In the genomic region with DNA sequence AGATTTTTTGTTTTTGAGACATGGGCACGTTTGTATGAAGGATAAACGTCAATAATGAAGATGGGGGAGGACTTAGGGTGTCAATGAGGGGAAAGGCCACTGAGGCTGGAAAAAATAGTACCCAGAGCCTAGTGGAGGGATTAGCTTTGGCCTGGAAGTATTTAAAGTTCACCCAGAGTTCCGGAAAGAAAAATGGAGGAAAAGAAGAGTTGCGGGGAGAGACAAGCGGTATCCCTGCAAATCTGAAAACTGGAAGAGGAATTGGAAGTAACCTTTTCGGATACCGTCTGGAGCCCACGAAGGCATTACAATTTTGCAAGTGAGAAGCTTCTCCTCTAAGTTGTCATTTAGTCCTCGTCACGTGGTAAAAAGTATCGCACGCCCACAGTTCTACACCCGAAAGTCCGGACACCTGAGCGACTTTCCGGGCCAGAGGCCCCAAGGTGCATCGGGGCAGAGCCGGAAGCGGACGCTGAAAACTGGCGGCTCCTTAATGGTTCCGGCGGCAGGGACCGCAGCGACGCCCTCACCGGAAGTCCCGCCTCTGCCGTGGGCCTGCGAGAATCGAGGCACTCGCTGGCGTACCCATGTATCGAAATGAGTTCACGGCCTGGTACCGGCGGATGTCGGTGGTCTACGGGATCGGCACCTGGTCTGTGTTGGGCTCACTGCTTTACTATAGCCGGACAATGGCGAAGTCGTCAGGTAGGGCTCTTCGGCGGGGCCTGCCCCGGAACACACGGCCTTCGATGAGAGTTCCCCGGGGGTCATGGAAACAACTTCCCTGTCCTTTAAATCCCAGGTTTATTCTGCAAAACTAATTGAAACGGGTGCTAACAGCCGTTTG, we compare ENCODE assay signal across 8 cellular contexts. TPM values are rescaled to one million over a fixed set of nuclear protein-coding genes. Genes with fewer than 3 reads are reported as not detected.
A peak's percentile ranks its signal among the peaks of the same experiment; 100 is the strongest.
DNase-seq lines count a peak whose midpoint lies in the region; ATAC-seq and TF ChIP-seq lines count a peak whose summit lies in the region.

Gene SMIM26, plus strand, starts transcription at position 541 of the 847 bp plus-strand sequence. Its CDS starts 47 bp downstream, at position 588.

- DNase-seq in Daoy (ENCODE audit: low read depth) (peak; percentile 92), GOT3 (lab: John Stamatoyannopoulos, UW) (peak; percentile 73), LNCaP clone FGC (ENCODE audit: low read depth) (peak; percentile 89), RWPE1 (ENCODE audit: low spot score) (peak; percentile 95), fibroblast of mammary gland (ENCODE audit: low read depth) (peak; percentile 86), natural killer cell (peak; percentile 90)
- peak; percentile 95 for DNase-seq in stimulated activated naive CD4-positive, alpha-beta T cell treated with Interleukin-2 at 50 U/mL for 16 hours (lab: John Stamatoyannopoulos, UW)

- H3K9me3 Mint-ChIP-seq in activated T-helper 17 cell treated with anti-CD3 and anti-CD28 coated beads, Interleukin-2, amount 50 U/mL, for 72 hours, result no peaks in the 10 kb centered on the region
- H3K9me3 Mint-ChIP-seq in natural killer cell, result no peaks in the 10 kb centered on the region

- TF ChIP-seq CTCF in LNCaP clone FGC (IDR thresholded peaks at IDR 0.05; ENCODE audit: control insufficient read depth, extremely low read depth, insufficient read depth), result no peak
- TF ChIP-seq CTCF in RWPE1 (conservative IDR thresholded peaks at IDR 0.05; ENCODE audit: low read depth), result no peak
- TF ChIP-seq CTCF in fibroblast of mammary gland (conservative IDR thresholded peaks at IDR 0.05; ENCODE audit: control insufficient read depth, insufficient read depth, low read depth, low read length), result no peak
- no peak for TF ChIP-seq CTCF in natural killer cell (IDR thresholded peaks at IDR 0.05)

- H3K27me3 Mint-ChIP-seq in activated T-helper 17 cell treated with anti-CD3 and anti-CD28 coated beads, Interleukin-2, amount 50 U/mL, for 72 hours, result no peaks in the 10 kb centered on the region
- no peaks in the 10 kb centered on the region for H3K27me3 Mint-ChIP-seq in natural killer cell (ENCODE audit: low read depth in 2 of 2)

- CTCF ChIA-PET in RWPE1 (lab: Yijun Ruan, JAX), result no interaction called here

- H3K4me1 Mint-ChIP-seq in activated T-helper 17 cell treated with anti-CD3 and anti-CD28 coated beads, Interleukin-2, amount 50 U/mL, for 72 hours, result peaks cover 5% of the 10 kb centered on the region
- H3K4me1 Mint-ChIP-seq in natural killer cell, result peaks cover 15 to 29% of the 10 kb centered on the region in 2 donors

- intact Hi-C loops in natural killer cell (cut with micrococcal nuclease), result loop anchor here (1.0 kb wide), 3 partner anchors 21 to 100 kb away; partner anchors contain the start of genes DTD1, DZANK1, POLR3F and SEC23B

- peak within 1 kb of the TSS; percentile 92 for H3K4me3 Mint-ChIP-seq in activated T-helper 17 cell treated with anti-CD3 and anti-CD28 coated beads, Interleukin-2, amount 50 U/mL, for 72 hours
- peak within 1 kb of the TSS; percentile 98 for H3K4me3 Mint-ChIP-seq in natural killer cell

- peak within 1 kb of the TSS; percentile 93 for H3K27ac Mint-ChIP-seq in activated T-helper 17 cell treated with anti-CD3 and anti-CD28 coated beads, Interleukin-2, amount 50 U/mL, for 72 hours
- peak within 1 kb of the TSS; percentile 94 to 97 for H3K27ac Mint-ChIP-seq in natural killer cell

- ATAC-seq in activated T-helper 17 cell treated with anti-CD3 and anti-CD28 coated beads, Interleukin-2, amount 50 U/mL, for 72 hours (replicated peaks), result peak; percentile 99
- ATAC-seq in natural killer cell, result peak; percentile 98 to 99 (median 99)

- H3K27ac ChIP-seq in RWPE1, result peak within 1 kb of the TSS; percentile 78

- peak within 1 kb of the TSS; percentile 79 for H3K4me3 ChIP-seq in LNCaP clone FGC (ENCODE audit: low read depth, low read length)
- peak within 1 kb of the TSS; percentile 91 for H3K4me3 ChIP-seq in fibroblast of mammary gland (ENCODE audit: control insufficient read depth, low read depth, low read length)

- H3K36me3 Mint-ChIP-seq in activated T-helper 17 cell treated with anti-CD3 and anti-CD28 coated beads, Interleukin-2, amount 50 U/mL, for 72 hours (ENCODE audit: low read depth), result peaks cover 50% of the 10 kb centered on the region
- H3K36me3 Mint-ChIP-seq in natural killer cell, result no peaks in the 10 kb centered on the region

- POLR2A ChIA-PET in RWPE1 (lab: Yijun Ruan, JAX; ENCODE audit: low non-redundant PET), result interaction anchor here (0.6 to 1.0 kb wide), 2 partner anchors 22 to 26 kb away, joined by 3 to 4 read pairs; no protein-coding TSS in a partner anchor

RNA-seq across cellular contexts. Expression of gene SMIM26, which starts in this region (rescaled TPM):
- 83.7 and 85.6 TPM in 2 replicates for total RNA-seq in Daoy (2014; rRNA removed; shearing (Covaris generic))
- 10 to 100 TPM; 55.5 to 67.9 TPM for total RNA-seq in activated T-helper 17 cell treated with anti-CD3 and anti-CD28 coated beads, Interleukin-2, amount 50 U/mL, for 72 hours
- 10 to 100 TPM; 38.6 to 48.8 (median 40.5) TPM for total RNA-seq in natural killer cell

Comparison
In these comparisons a context has a peak if more than half of its experiments do, and no peak if none do; other contexts are left out.
1. Peak in every context shown above with its lines: DNase-seq, ATAC-seq, H3K4me3 ChIP-seq and H3K27ac ChIP-seq.